ENCODE assay signal across 8 cellular contexts in genomic region chr2:129945557-129945956, GRCh38.
"Had no signal": no experiment of that assay in that cellular context is flagged by ENCODE, and none has a peak within 500 bp of the region (broad histone marks: within the 10 kb centered on the region; RNA-seq: fewer than 3 reads in every experiment).

No MANE protein-coding gene starts in this region.

- H3K4me2 ChIP-seq: GM23338 had no signal

- H3K4me3 ChIP-seq: GM23248, GM23338, HAP-1 had no signal

- H3K9ac ChIP-seq: GM23248 had no signal

- H3K27ac ChIP-seq: GM23248 had no signal

- H3K9me3 ChIP-seq: HAP-1 had no signal

- H3K36me3 ChIP-seq: HAP-1 had no signal

- H3K4me1 ChIP-seq: HAP-1 had no signal

- DNase-seq: GM23248, GOT3, H7, H9, HCEC 1CT, HFFc6 had no signal
